In genomic region chr5:80762573-80762972, GRCh38 we compare ENCODE assay signal across 23 cellular contexts.
"Had no signal": no experiment of that assay in that cellular context is flagged by ENCODE, and none has a peak within 500 bp of the region (broad histone marks: within the 10 kb centered on the region; RNA-seq: fewer than 3 reads in every experiment).

No MANE protein-coding gene starts in this region.

- H3K27ac Mint-ChIP-seq: dendritic cell treated with granulocyte-macrophage colony-stimulating factor and Interleukin-4, amounts not matched to agents 40 ng/mL and 50 ng/mL, for 4 days; effector memory CD8-positive, alpha-beta T cell; immature natural killer cell; naive B cell; nephron; stimulated activated memory B cell treated with anti-CD40 and anti-IgM and Interleukin-4, amounts not matched to agents 10 μg/mL and 1 μg/mL and 100 μg/mL, for 72 hours had no signal

- H3K27ac ChIP-seq: esophagus squamous epithelium, parathyroid adenoma, psoas muscle, right lobe of liver, spleen, testis, tibial nerve had no signal

- H3K27me3 Mint-ChIP-seq: dendritic cell treated with granulocyte-macrophage colony-stimulating factor and Interleukin-4, amounts not matched to agents 40 ng/mL and 50 ng/mL, for 4 days; effector memory CD8-positive, alpha-beta T cell; naive B cell; stimulated activated memory B cell treated with anti-CD40 and anti-IgM and Interleukin-4, amounts not matched to agents 10 μg/mL and 1 μg/mL and 100 μg/mL, for 72 hours; stimulated activated naive CD8-positive, alpha-beta T cell treated with anti-CD3 and anti-CD28 coated beads, Interleukin-15, Interleukin-2, amounts not matched to agents 100 ng/mL and 50 ng/mL, for 24 hours had no signal

- H3K9me3 ChIP-seq: esophagus squamous epithelium, psoas muscle, right lobe of liver, spleen, testis, tibial nerve had no signal

- H3K27me3 ChIP-seq: esophagus squamous epithelium, right lobe of liver, spleen, testis, tibial nerve had no signal

- H3K4me3 Mint-ChIP-seq: dendritic cell treated with granulocyte-macrophage colony-stimulating factor and Interleukin-4, amounts not matched to agents 40 ng/mL and 50 ng/mL, for 4 days; effector memory CD8-positive, alpha-beta T cell; immature natural killer cell; naive B cell; nephron; stimulated activated memory B cell treated with anti-CD40 and anti-IgM and Interleukin-4, amounts not matched to agents 10 μg/mL and 1 μg/mL and 100 μg/mL, for 72 hours; stimulated activated naive CD8-positive, alpha-beta T cell treated with anti-CD3 and anti-CD28 coated beads, Interleukin-15, Interleukin-2, amounts not matched to agents 100 ng/mL and 50 ng/mL, for 24 hours had no signal

- H3K4me1 Mint-ChIP-seq: nephron had no signal

- DNase-seq: effector memory CD8-positive, alpha-beta T cell; esophagus squamous epithelium; immature natural killer cell; left colon; left ventricle myocardium superior; midbrain; naive B cell; occipital lobe; psoas muscle; retina; right lobe of liver; spleen; stimulated activated CD4-positive, alpha-beta T cell treated with anti-CD3 and anti-CD28 coated beads, Interleukin-15, amount 100 ng/mL, for 24 hours; stimulated activated CD4-positive, alpha-beta T cell treated with anti-CD3 and anti-CD28 coated beads, Interleukin-1b, Interleukin-23, amount 100 ng/mL, for 48 hours; stimulated activated CD4-positive, alpha-beta T cell treated with anti-CD3 and anti-CD28 coated beads, Interleukin-4, amount 100 ng/mL, for 24 hours; testis had no signal

- H3K4me3 ChIP-seq: esophagus squamous epithelium, lung, psoas muscle, right lobe of liver, spleen, testis, tibial nerve had no signal

- H3K9me3 Mint-ChIP-seq: effector memory CD8-positive, alpha-beta T cell; immature natural killer cell; naive B cell; nephron; stimulated activated memory B cell treated with anti-CD40 and anti-IgM and Interleukin-4, amounts not matched to agents 10 μg/mL and 1 μg/mL and 100 μg/mL, for 72 hours; stimulated activated naive CD8-positive, alpha-beta T cell treated with anti-CD3 and anti-CD28 coated beads, Interleukin-15, Interleukin-2, amounts not matched to agents 100 ng/mL and 50 ng/mL, for 24 hours had no signal

- H3K4me1 ChIP-seq: esophagus squamous epithelium, parathyroid adenoma, psoas muscle, right lobe of liver, spleen, testis, tibial nerve had no signal

- ATAC-seq: effector memory CD8-positive, alpha-beta T cell; left colon; left ventricle myocardium superior; stimulated activated memory B cell treated with anti-CD40 and anti-IgM and Interleukin-4, amounts not matched to agents 10 μg/mL and 1 μg/mL and 100 μg/mL, for 72 hours had no signal
